Comparison of ENCODE assay signal across 6 cellular contexts in genomic region chr19:46616631-46617322, GRCh38.
A peak's percentile ranks its signal among the peaks of the same experiment; 100 is the strongest.
DNase-seq lines count a peak whose midpoint lies in the region; ATAC-seq lines count a peak whose summit lies in the region.

No MANE protein-coding gene starts in this region.

- H3K9me3 Mint-ChIP-seq in stimulated activated memory B cell treated with anti-CD40 and anti-IgM and Interleukin-4, amounts not matched to agents 10 μg/mL and 1 μg/mL and 100 μg/mL, for 72 hours: no peaks in the 10 kb centered on the region

- H3K27me3 Mint-ChIP-seq in stimulated activated memory B cell treated with anti-CD40 and anti-IgM and Interleukin-4, amounts not matched to agents 10 μg/mL and 1 μg/mL and 100 μg/mL, for 72 hours: no peaks in the 10 kb centered on the region

- H3K4me1 Mint-ChIP-seq in stimulated activated memory B cell treated with anti-CD40 and anti-IgM and Interleukin-4, amounts not matched to agents 10 μg/mL and 1 μg/mL and 100 μg/mL, for 72 hours: peaks cover 74% of the 10 kb centered on the region

- H3K36me3 Mint-ChIP-seq in stimulated activated memory B cell treated with anti-CD40 and anti-IgM and Interleukin-4, amounts not matched to agents 10 μg/mL and 1 μg/mL and 100 μg/mL, for 72 hours: peaks cover 27% of the 10 kb centered on the region

- ATAC-seq in stimulated activated memory B cell treated with anti-CD40 and anti-IgM and Interleukin-4, amounts not matched to agents 10 μg/mL and 1 μg/mL and 100 μg/mL, for 72 hours: no peak
- ATAC-seq in HG03521 (IDR thresholded peaks at IDR 0.05; ENCODE audit: unreplicated experiment): no peak

- H3K27ac Mint-ChIP-seq in stimulated activated memory B cell treated with anti-CD40 and anti-IgM and Interleukin-4, amounts not matched to agents 10 μg/mL and 1 μg/mL and 100 μg/mL, for 72 hours: peak overlapping the region; percentile 95

- peak; percentile 75 for DNase-seq in activated effector memory CD4-positive, alpha-beta T cell treated with anti-CD3 and anti-CD28 coated beads, Interleukin-2, amount 50 U/mL, for 16 hours
- DNase-seq in activated effector memory CD4-positive, alpha-beta T cell treated with Interleukin-2 at 50 U/mL for 16 hours: no peak
- DNase-seq in SHP77 (lab: John Stamatoyannopoulos, UW): peak; percentile 61 to 85
- DNase-seq in fibroblast of gingiva (ENCODE audit: low read depth): peak; percentile 41

- H3K4me3 Mint-ChIP-seq in stimulated activated memory B cell treated with anti-CD40 and anti-IgM and Interleukin-4, amounts not matched to agents 10 μg/mL and 1 μg/mL and 100 μg/mL, for 72 hours: peak overlapping the region; percentile 54
